Comparison of ENCODE assay signal across 8 cellular contexts in genomic region chr17:49995055-49995738, GRCh38. TPM values are rescaled to one million over a fixed set of nuclear protein-coding genes. Genes with fewer than 3 reads are reported as not detected.
DNase-seq lines count a peak whose midpoint lies in the region; ATAC-seq and TF ChIP-seq lines count a peak whose summit lies in the region.

Gene DLX3 (minus strand): TSS chr17:49995224. CDS start chr17:49994998, 226 bp downstream.

- ATAC-seq in HG02852 (IDR thresholded peaks at IDR 0.05; ENCODE audit: unreplicated experiment) (no peak), HG02798 (IDR thresholded peaks at IDR 0.05; ENCODE audit: poor library complexity, unreplicated experiment) (no peak)

- H3K27ac ChIP-seq in right atrium auricular region: no peak within 1 kb of the TSS

- peak within 1 kb of the TSS; percentile 78 for H3K9ac ChIP-seq in adipocyte (ENCODE audit: low read length)

- CTCF ChIA-PET in activated naive CD4-positive, alpha-beta T cell treated with anti-CD3 and anti-CD28 coated beads for 36 hours (lab: Charles Lee): interaction anchor here (0.5 to 7.0 kb wide), 19 partner anchors 7 to 438 kb away, joined by 3 to 184 read pairs (median 26); partner anchors contain the start of gene PDK2

- H3K36me3 Mint-ChIP-seq in activated naive CD4-positive, alpha-beta T cell treated with anti-CD3 and anti-CD28 coated beads for 36 hours (ENCODE audit: low read depth): no peaks in the 10 kb centered on the region

- H3K4me3 Mint-ChIP-seq in activated naive CD4-positive, alpha-beta T cell treated with anti-CD3 and anti-CD28 coated beads for 36 hours: peak within 1 kb of the TSS; percentile 66

- H3K27me3 Mint-ChIP-seq in activated naive CD4-positive, alpha-beta T cell treated with anti-CD3 and anti-CD28 coated beads for 36 hours (ENCODE audit: low read depth): peaks cover 64% of the 10 kb centered on the region

- DNase-seq in activated naive CD4-positive, alpha-beta T cell treated with anti-CD3 and anti-CD28 coated beads for 36 hours: peak; percentile 50
- DNase-seq in activated naive CD4-positive, alpha-beta T cell treated with anti-CD3 and anti-CD28 coated beads, Interleukin-2, amount 50 U/mL, for 16 hours: no peak
- DNase-seq in NCI-H345 treated with DMSO at 0.1 percent for 48 hours (lab: John Stamatoyannopoulos, UW; ENCODE audit: unreplicated experiment) (peak; percentile 32), adipocyte (ENCODE audit: low read depth) (peak; percentile 85), right atrium auricular region (ENCODE audit: low spot score) (peak; percentile 75), retinal pigment epithelial cell (ENCODE audit: low read depth) (peak; percentile 32)

- H3K4me1 ChIP-seq in adipocyte (ENCODE audit: control insufficient read depth, insufficient read depth, low read length) (peaks cover 16% of the 10 kb centered on the region), right atrium auricular region (peaks cover 0 to 38% of the 10 kb centered on the region in 2 donors)

- H3K4me3 ChIP-seq in adipocyte (ENCODE audit: low read length) (peak within 1 kb of the TSS; percentile 80), right atrium auricular region (peak within 1 kb of the TSS in 1 of 2 donors; percentile 50), retinal pigment epithelial cell (ENCODE audit: low read length) (no peak within 1 kb of the TSS)

- H3K27me3 ChIP-seq in adipocyte (replicated peaks; ENCODE audit: control insufficient read depth, insufficient read depth, low read length): peaks cover 28% of the 10 kb centered on the region
- H3K27me3 ChIP-seq in right atrium auricular region: peaks cover 9 to 22% of the 10 kb centered on the region in 2 donors

- peaks cover 27% of the 10 kb centered on the region for H3K4me1 Mint-ChIP-seq in activated naive CD4-positive, alpha-beta T cell treated with anti-CD3 and anti-CD28 coated beads for 36 hours (ENCODE audit: low read depth)

- TF ChIP-seq CTCF in right atrium auricular region (IDR thresholded peaks at IDR 0.05): no peak
- no peak for TF ChIP-seq CTCF in retinal pigment epithelial cell (conservative IDR thresholded peaks at IDR 0.05; ENCODE audit: low read depth, low read length)

- no peaks in the 10 kb centered on the region for H3K36me3 ChIP-seq in adipocyte (ENCODE audit: control insufficient read depth, insufficient read depth, low read length, severe bottlenecking)
- H3K36me3 ChIP-seq in right atrium auricular region: no peaks in the 10 kb centered on the region

- no peak within 1 kb of the TSS for H3K27ac Mint-ChIP-seq in activated naive CD4-positive, alpha-beta T cell treated with anti-CD3 and anti-CD28 coated beads for 36 hours

- H3K9me3 Mint-ChIP-seq in activated naive CD4-positive, alpha-beta T cell treated with anti-CD3 and anti-CD28 coated beads for 36 hours: no peaks in the 10 kb centered on the region

- intact Hi-C loops in activated naive CD4-positive, alpha-beta T cell treated with anti-CD3 and anti-CD28 coated beads for 36 hours (cut with micrococcal nuclease): loop anchor here (2.0 kb wide), 1 partner anchor 30 kb away; no protein-coding TSS in a partner anchor

- no peaks in the 10 kb centered on the region for H3K9me3 ChIP-seq in adipocyte (ENCODE audit: control insufficient read depth, low read length)
- H3K9me3 ChIP-seq in right atrium auricular region: no peaks in the 10 kb centered on the region

RNA-seq across cellular contexts. Expression of gene DLX3, which starts in this region (rescaled TPM):
- not detected for total RNA-seq in activated naive CD4-positive, alpha-beta T cell treated with anti-CD3 and anti-CD28 coated beads for 36 hours
- under 1 TPM in 1 of 2 donors, not detected in 1; 0.12 TPM for total RNA-seq in right atrium auricular region

Comparison
In these comparisons a context has a peak if more than half of its experiments do, and no peak if none do; other contexts are left out.
1. Peak in DNase-seq in activated naive CD4-positive, alpha-beta T cell treated with anti-CD3 and anti-CD28 coated beads for 36 hours; RNA of the gene not detected or under 1 TPM.
2. Peak in DNase-seq in right atrium auricular region; RNA of the gene not detected or under 1 TPM.